9 cellular contexts compared by ENCODE assay signal in genomic region chr17:77836557-77837041, GRCh38.
A peak's percentile ranks its signal among the peaks of the same experiment; 100 is the strongest.
DNase-seq lines count a peak whose midpoint lies in the region; FAIRE-seq and TF ChIP-seq lines count a peak whose summit lies in the region.
"Had no signal": no experiment of that assay in that cellular context is flagged by ENCODE, and none has a peak within 500 bp of the region (broad histone marks: within the 10 kb centered on the region; RNA-seq: fewer than 3 reads in every experiment).

No MANE protein-coding gene starts in this region.

- no peak for FAIRE-seq in H54 (lab: Jason Lieb, UNC)
- FAIRE-seq in GM12892 (lab: Jason Lieb, UNC), result no peak

- DNase-seq in A172 (ENCODE audit: low spot score), result peak; percentile 49
- peak; percentile 22 for DNase-seq in HPDE6-E6E7 (ENCODE audit: extremely low spot score)
- DNase-seq in activated gamma-delta T cell treated with anti-CD3 and anti-CD28 coated beads, Interleukin-2, amount 50 U/mL, for 16 hours (ENCODE audit: low read depth), result peak; percentile 23
- peak; percentile 67 for DNase-seq in iris pigment epithelial cell (ENCODE audit: low read depth)
- DNase-seq in H54 (ENCODE audit: insufficient read length, low spot score), result no peak
- no peak for DNase-seq in DMS153 (lab: John Stamatoyannopoulos, UW)
- no peak for DNase-seq in SIG-M5 (lab: John Stamatoyannopoulos, UW)
- no peak for DNase-seq in GM12892 (ENCODE audit: insufficient read length)
- DNase-seq: NCI-H1436 had no signal

- TF ChIP-seq POLR2A in H54 (IDR thresholded peaks at IDR 0.05; ENCODE audit: low read depth, low read length) (no peak), GM12892 (IDR thresholded peaks at IDR 0.05; ENCODE audit: low read depth, low read length) (no peak)

Comparison
In these comparisons a context has a peak if more than half of its experiments do, and no peak if none do; other contexts are left out.
1. DNase-seq: peak in A172 (single experiment), HPDE6-E6E7 (single experiment), activated gamma-delta T cell treated with anti-CD3 and anti-CD28 coated beads, Interleukin-2, amount 50 U/mL, for 16 hours (single experiment) and iris pigment epithelial cell (single experiment); none in H54 (single experiment), DMS153 (single experiment), SIG-M5 (single experiment) and GM12892 (single experiment).